1 cellular context compared by ENCODE assay signal in genomic region chr15:96345560-96346389, GRCh38.
TF ChIP-seq lines count a peak whose summit lies in the region.

No MANE protein-coding gene starts in this region.

TF ChIP-seq in HCT116, 20 proteins besides CTCF, POLR2A, EP300 and RAD21 (continued from another document):
- TF ChIP-seq SIN3A (IDR thresholded peaks at IDR 0.05; ENCODE audit: low read depth) (no peak), ZFX (IDR thresholded peaks at IDR 0.05) (no peak), ELF1 (IDR thresholded peaks at IDR 0.05; ENCODE audit: borderline replicate concordance, low read depth) (no peak), FOSL1 (IDR thresholded peaks at IDR 0.05; ENCODE audit: low read depth) (no peak), EGR1 (IDR thresholded peaks at IDR 0.05; ENCODE audit: low read depth) (no peak), SRF (IDR thresholded peaks at IDR 0.05; ENCODE audit: low read depth) (no peak), ATF3 (IDR thresholded peaks at IDR 0.05) (no peak), POLR2AphosphoS5 (IDR thresholded peaks at IDR 0.05; ENCODE audit: low read depth, low read length) (no peak), CBX3 (IDR thresholded peaks at IDR 0.05; ENCODE audit: low read depth) (no peak), YY1 (IDR thresholded peaks at IDR 0.05; ENCODE audit: extremely low read depth, insufficient replicate concordance, low read depth, low read length) (no peak)
- TF ChIP-seq, protein P1, sequence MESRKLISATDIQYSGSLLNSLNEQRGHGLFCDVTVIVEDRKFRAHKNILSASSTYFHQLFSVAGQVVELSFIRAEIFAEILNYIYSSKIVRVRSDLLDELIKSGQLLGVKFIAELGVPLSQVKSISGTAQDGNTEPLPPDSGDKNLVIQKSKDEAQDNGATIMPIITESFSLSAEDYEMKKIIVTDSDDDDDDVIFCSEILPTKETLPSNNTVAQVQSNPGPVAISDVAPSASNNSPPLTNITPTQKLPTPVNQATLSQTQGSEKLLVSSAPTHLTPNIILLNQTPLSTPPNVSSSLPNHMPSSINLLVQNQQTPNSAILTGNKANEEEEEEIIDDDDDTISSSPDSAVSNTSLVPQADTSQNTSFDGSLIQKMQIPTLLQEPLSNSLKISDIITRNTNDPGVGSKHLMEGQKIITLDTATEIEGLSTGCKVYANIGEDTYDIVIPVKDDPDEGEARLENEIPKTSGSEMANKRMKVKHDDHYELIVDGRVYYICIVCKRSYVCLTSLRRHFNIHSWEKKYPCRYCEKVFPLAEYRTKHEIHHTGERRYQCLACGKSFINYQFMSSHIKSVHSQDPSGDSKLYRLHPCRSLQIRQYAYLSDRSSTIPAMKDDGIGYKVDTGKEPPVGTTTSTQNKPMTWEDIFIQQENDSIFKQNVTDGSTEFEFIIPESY (IDR thresholded peaks at IDR 0.05; ENCODE audit: extremely low read depth, insufficient replicate concordance, low read length), result no peak
